ENCODE assay signal across 21 cellular contexts in the genomic region with DNA sequence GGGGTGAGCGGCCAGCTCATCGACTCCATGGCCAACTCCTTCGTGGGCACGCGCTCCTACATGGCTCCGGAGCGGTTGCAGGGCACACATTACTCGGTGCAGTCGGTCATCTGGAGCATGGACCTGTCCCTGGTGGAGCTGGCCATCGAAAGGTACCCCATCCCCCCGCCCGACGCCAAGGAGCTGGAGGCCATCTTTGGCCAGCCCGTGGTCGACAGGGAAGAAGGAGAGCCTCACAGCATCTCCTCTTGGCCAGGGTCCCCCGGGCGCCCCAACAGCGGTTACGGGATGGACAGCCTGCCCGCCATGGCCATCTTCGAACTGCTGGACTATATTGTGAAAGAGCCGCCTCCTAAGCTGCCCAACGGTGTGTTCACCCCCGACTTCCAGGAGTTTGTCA. TPM values are rescaled to one million over a fixed set of nuclear protein-coding genes. Genes with fewer than 3 reads are reported as not detected.
DNase-seq lines count a peak whose midpoint lies in the region; ATAC-seq, FAIRE-seq and TF ChIP-seq lines count a peak whose summit lies in the region.
"Had no signal": no experiment of that assay in that cellular context is flagged by ENCODE, and none has a peak within 500 bp of the region (broad histone marks: within the 10 kb centered on the region; RNA-seq: fewer than 3 reads in every experiment).

No MANE protein-coding gene starts in this region.

- no peak overlapping the region for H2BK120ac ChIP-seq in H1 (replicated peaks; ENCODE audit: low read depth, low read length)
- no peak overlapping the region for H2BK120ac ChIP-seq in neuronal stem cell (ENCODE audit: low read depth, low read length)

- H3K4ac ChIP-seq in H1 (replicated peaks; ENCODE audit: insufficient read length, low read depth, low read length) = no peak overlapping the region
- H3K4ac ChIP-seq in neuronal stem cell (ENCODE audit: low read length) = no peak overlapping the region

- no peak overlapping the region for H3K9ac ChIP-seq in H1 (replicated peaks in 1 of 4; ENCODE audit: extremely low read depth in 1 of 4, low read depth in 3 of 4, low read length in 3 of 4)
- no peak overlapping the region for H3K9ac ChIP-seq in neuronal stem cell (ENCODE audit: low read depth, low read length, poor library complexity)
- H3K9ac ChIP-seq: BLaER1 treated with 17β-estradiol and CSF1 and Interleukin-3, amounts not matched to agents 10 nM and 100 nM had no signal

- H2BK12ac ChIP-seq in H1 (ENCODE audit: low read depth, low read length) = no peak overlapping the region
- no peak overlapping the region for H2BK12ac ChIP-seq in neuronal stem cell (ENCODE audit: low read length)

- H3K4me1 ChIP-seq in H1 (replicated peaks in 1 of 4; ENCODE audit: control insufficient read depth in 3 of 4, insufficient read depth in 4 of 4, low read length in 3 of 4) (no peaks in the 10 kb centered on the region), neuronal stem cell (ENCODE audit: control insufficient read depth in 2 of 2, insufficient read depth in 1 of 2, low read depth in 1 of 2, low read length in 2 of 2) (no peaks in the 10 kb centered on the region)
- H3K4me1 ChIP-seq: A549, Caco-2 had no signal

- H3K27me3 Mint-ChIP-seq in HFFc6 (ENCODE audit: insufficient read depth) = peaks cover 23% of the 10 kb centered on the region
- H3K27me3 Mint-ChIP-seq: B cell; CD4-positive, alpha-beta T cell had no signal

- H4K5ac ChIP-seq in H1 (ENCODE audit: insufficient read length, low read depth, low read length) = no peak overlapping the region

- no peak overlapping the region for H2BK20ac ChIP-seq in H1 (ENCODE audit: low read length)

- H3K36me3 Mint-ChIP-seq in HFFc6 (ENCODE audit: low read depth) = no peaks in the 10 kb centered on the region
- H3K36me3 Mint-ChIP-seq: CD8-positive, alpha-beta T cell had no signal

- no peak overlapping the region for H3K4me3 ChIP-seq in H1 (ENCODE audit: extremely low read depth in 1 of 4, insufficient read depth in 2 of 4, low read depth in 3 of 4, low read length in 4 of 4)
- no peak overlapping the region for H3K4me3 ChIP-seq in neuronal stem cell (ENCODE audit: low read length in 2 of 2)
- H3K4me3 ChIP-seq: A549; BLaER1 treated with 17β-estradiol and CSF1 and Interleukin-3, amounts not matched to agents 10 nM and 100 nM had no signal

- no peak overlapping the region for H4K91ac ChIP-seq in H1 (replicated peaks; ENCODE audit: insufficient read length, low read length)
- no peak overlapping the region for H4K91ac ChIP-seq in neuronal stem cell (ENCODE audit: low read depth, low read length, poor library complexity)

- no peak for TF ChIP-seq RAD21 in H1 (IDR thresholded peaks at IDR 0.05 in 1 of 2, conservative IDR thresholded peaks at IDR 0.05 in 1 of 2; ENCODE audit: low read depth in 2 of 2, low read length in 2 of 2)

- H3K23me2 ChIP-seq in H1 (ENCODE audit: low read depth, low read length) = no peaks in the 10 kb centered on the region

- FAIRE-seq in GM12892 (lab: Jason Lieb, UNC) (peak; percentile 50), H1 (lab: Jason Lieb, UNC) (no peak)
- FAIRE-seq: A549, D721Med, G401.6, GM18507 had no signal

- H3K14ac ChIP-seq in H1 (ENCODE audit: insufficient read length) (no peak overlapping the region), neuronal stem cell (ENCODE audit: low read length) (no peak overlapping the region)

- 94% methylated on average over 23 of the region's 24 CpGs; no CpG with 5 or more reads in 1 of the 2 experiments for WGBS in H1 (ENCODE audit: extremely low coverage in 1 of 2, insufficient coverage in 1 of 2, insufficient read length in 1 of 2, insufficient replicate concordance in 2 of 2, low coverage in 1 of 2, low lambda C conversion rate in 2 of 2, missing lambda C conversion rate in 1 of 2), 2 experiments
- WGBS in neuronal stem cell (ENCODE audit: extremely low coverage in 2 of 2, insufficient read length in 2 of 2, insufficient replicate concordance in 1 of 2), 2 donors = no CpG with 5 or more reads among the region's 24 CpGs

- H3K18ac ChIP-seq in H1 (ENCODE audit: extremely low read depth, low read length) (no peak overlapping the region), neuronal stem cell (ENCODE audit: low read length) (no peak overlapping the region)

- H3K79me2 ChIP-seq in H1 (ENCODE audit: control insufficient read depth in 1 of 2, insufficient read depth in 2 of 2, low read length in 2 of 2) = no peaks in the 10 kb centered on the region

- CTCF ChIA-PET in H1 (lab: Charles Lee; ENCODE audit: partially characterized antibody) = interaction anchor here (0.9 kb wide), 1 partner anchor 15 kb away, joined by 3 read pairs; no protein-coding TSS in a partner anchor

- no peaks in the 10 kb centered on the region for H3K9me3 Mint-ChIP-seq in HFFc6
- H3K9me3 Mint-ChIP-seq: CD4-positive, alpha-beta T cell; CD8-positive, alpha-beta T cell had no signal

- H3K4me3 Mint-ChIP-seq in HFFc6 = no peak overlapping the region
- H3K4me3 Mint-ChIP-seq: B cell; CD4-positive, alpha-beta T cell; CD8-positive, alpha-beta T cell had no signal

- POLR2A ChIA-PET in H1 (lab: Charles Lee; ENCODE audit: partially characterized antibody) = interaction anchor here (0.5 to 3.2 kb wide), 5 partner anchors 17 to 451 kb away, joined by 3 to 7 read pairs (median 3); a partner anchor contains a TSS

- no peaks in the 10 kb centered on the region for H3K4me1 Mint-ChIP-seq in HFFc6 (ENCODE audit: low read depth)

- no peak for DNase-seq in GM12892 (ENCODE audit: insufficient read length)
- DNase-seq in H1 (ENCODE audit: low read depth in 1 of 2, low spot score in 2 of 2) = no peak
- DNase-seq in neuronal stem cell (ENCODE audit: low spot score) = no peak
- DNase-seq in NCI-H2081 treated with DMSO at 0.1 percent for 48 hours (lab: John Stamatoyannopoulos, UW) = no peak
- DNase-seq in HFFc6 = no peak
- DNase-seq: AML-193; Caco-2; Calu3; CD4-positive, alpha-beta T cell; CD8-positive, alpha-beta T cell; DMS79 treated with DMSO at 0.1 percent for 48 hours; GF-D8 had no signal

- H3K36me3 ChIP-seq in H1 (ENCODE audit: control insufficient read depth in 2 of 4, insufficient read depth in 4 of 4, low read length in 3 of 4) (no peaks in the 10 kb centered on the region), neuronal stem cell (replicated peaks in 1 of 2; ENCODE audit: control insufficient read depth in 2 of 2, insufficient read depth in 2 of 2, low read length in 2 of 2) (no peaks in the 10 kb centered on the region)
- H3K36me3 ChIP-seq: BLaER1 treated with 17β-estradiol and CSF1 and Interleukin-3, amounts not matched to agents 10 nM and 100 nM had no signal

- no peak overlapping the region for H2BK5ac ChIP-seq in H1 (ENCODE audit: low read depth, low read length)
- H2BK5ac ChIP-seq in neuronal stem cell (ENCODE audit: low read length) = no peak overlapping the region

- no peak overlapping the region for H3K56ac ChIP-seq in H1 (replicated peaks; ENCODE audit: insufficient read length, low read depth, low read length)

- TF ChIP-seq POLR2A in GM12892 (IDR thresholded peaks at IDR 0.05; ENCODE audit: low read depth, low read length) (no peak), H1 (IDR thresholded peaks at IDR 0.05; ENCODE audit: control extremely low read depth in 1 of 2, low read depth in 2 of 2, low read length in 2 of 2) (no peak)

- TF ChIP-seq CTCF in H1 (IDR thresholded peaks at IDR 0.05; ENCODE audit: control extremely low read depth in 1 of 3, insufficient read depth in 1 of 3, low read depth in 1 of 3, low read length in 3 of 3) = no peak
- TF ChIP-seq CTCF in HFFc6 (IDR thresholded peaks at IDR 0.05) = no peak

- no peak for TF ChIP-seq EP300 in H1 (IDR thresholded peaks at IDR 0.05; ENCODE audit: borderline replicate concordance in 1 of 2, low read depth in 2 of 2, low read length in 2 of 2)

- H3K23ac ChIP-seq in H1 (ENCODE audit: insufficient read length) (no peak overlapping the region), neuronal stem cell (ENCODE audit: low read depth, low read length, poor library complexity) (peak overlapping the region; percentile 30)

- no peak overlapping the region for H3K27ac Mint-ChIP-seq in HFFc6
- H3K27ac Mint-ChIP-seq: B cell; CD4-positive, alpha-beta T cell; CD8-positive, alpha-beta T cell had no signal

- H3K27ac ChIP-seq in H1 (ENCODE audit: low read depth, low read length) (no peak overlapping the region), neuronal stem cell (replicated peaks; ENCODE audit: low read length) (no peak overlapping the region)
- H3K27ac ChIP-seq: 22Rv1; A549; BLaER1 treated with 17β-estradiol and CSF1 and Interleukin-3, amounts not matched to agents 10 nM and 100 nM; C4-2B had no signal

- H2AFZ ChIP-seq in H1 (ENCODE audit: low read length) (0 out of 2 replicates have a peak overlapping the region, but pooled peaks have one; percentile 80), neuronal stem cell (ENCODE audit: low read length) (no peak overlapping the region)

- ATAC-seq in HG02885 (IDR thresholded peaks at IDR 0.05; ENCODE audit: poor library complexity, unreplicated experiment) = no peak
- ATAC-seq: A549; CD8-positive, alpha-beta T cell had no signal

- no peaks in the 10 kb centered on the region for H4K20me1 ChIP-seq in H1 (replicated peaks in 1 of 2; ENCODE audit: control insufficient read depth in 1 of 2, insufficient read depth in 2 of 2, low read length in 2 of 2)
- H4K20me1 ChIP-seq: BLaER1 treated with 17β-estradiol and CSF1 and Interleukin-3, amounts not matched to agents 10 nM and 100 nM had no signal

- peaks cover 0 to 6% of the 10 kb centered on the region in 2 experiments; a peak in 1 of 4 replicates for H3K9me3 ChIP-seq in H1 (ENCODE audit: insufficient read depth in 2 of 2, low read depth in 1 of 2, low read length in 1 of 2)
- H3K9me3 ChIP-seq in neuronal stem cell (replicated peaks in 1 of 2; ENCODE audit: control insufficient read depth in 2 of 2, insufficient read depth in 1 of 2, low read depth in 1 of 2, low read length in 2 of 2) = no peaks in the 10 kb centered on the region
- H3K9me3 ChIP-seq: A549, Caco-2 had no signal

- H3K79me1 ChIP-seq in H1 (ENCODE audit: low read depth, low read length) (no peaks in the 10 kb centered on the region), neuronal stem cell (ENCODE audit: low read depth, low read length) (no peaks in the 10 kb centered on the region)

- H3K27me3 ChIP-seq in H1 (replicated peaks in 1 of 4; ENCODE audit: control insufficient read depth in 3 of 4, extremely low read depth in 1 of 4, insufficient read depth in 3 of 4, low read length in 3 of 4) (peaks cover 0 to 2% (median 0%) of the 10 kb centered on the region in 4 experiments; a peak in 2 of 7 replicates), neuronal stem cell (ENCODE audit: control insufficient read depth in 3 of 3, insufficient read depth in 3 of 3, low read depth in 1 of 3, low read length in 3 of 3) (peaks cover 0 to 15% (median 0%) of the 10 kb centered on the region in 3 experiments)
- H3K27me3 ChIP-seq: BLaER1 treated with 17β-estradiol and CSF1 and Interleukin-3, amounts not matched to agents 10 nM and 100 nM had no signal

- H3K4me2 ChIP-seq in H1 (ENCODE audit: insufficient read depth in 1 of 2, low read depth in 2 of 2, low read length in 2 of 2) = no peak overlapping the region
- no peak overlapping the region for H3K4me2 ChIP-seq in neuronal stem cell (ENCODE audit: insufficient read depth, low read length, poor library complexity, severe bottlenecking)
- H3K4me2 ChIP-seq: A549 had no signal

- no peak overlapping the region for H2AK5ac ChIP-seq in H1 (ENCODE audit: low read depth, low read length)
- H2AK5ac ChIP-seq in neuronal stem cell (ENCODE audit: low read depth, low read length) = no peak overlapping the region

- H2BK15ac ChIP-seq in H1 (ENCODE audit: low read length) = no peak overlapping the region
- no peak overlapping the region for H2BK15ac ChIP-seq in neuronal stem cell (ENCODE audit: low read length)

- H4K8ac ChIP-seq in H1 (ENCODE audit: extremely low read depth, insufficient read depth, low read length) (no peak overlapping the region; the same call in 1 of the 2 replicates), neuronal stem cell (ENCODE audit: low read depth, low read length) (no peak overlapping the region)

RNA-seq across cellular contexts. Expression of a gene that starts 17.4 kb away (rescaled TPM):
- 147 TPM for polyA plus RNA-seq in GM12892 (2012; ENCODE audit: missing spikeins)
- 47.1 TPM in 2 replicates for total RNA-seq in H1 (2021; fragmentation: NEBNext Ultra II Directional; extraction: Animal tissue kit (Norgen Biotek cat#: 25700))
- polyA plus RNA-seq in H1 (2011; rRNA removed) = 42.8 and 46.6 TPM in 2 replicates
- 49.3 TPM for polyA plus RNA-seq in H1 (2011; cell fraction: cytosol; rRNA removed)
- 38.6 TPM for polyA plus RNA-seq in H1 (2011; cell fraction: nucleus; rRNA removed)
- polyA plus RNA-seq in H1 (2012, experiment 1 of 2) = 41.3 to 47.5 TPM (median 44.6 TPM) in 4 replicates
- polyA plus RNA-seq in H1 (2012, experiment 2 of 2) = 54.9 TPM
- 21.9 TPM for polyA plus RNA-seq in H1 (2013, experiment 1 of 2)
- 26.4 TPM for polyA plus RNA-seq in H1 (2013, experiment 2 of 2)
- 81.5 and 91.9 TPM in 2 replicates for polyA minus RNA-seq in H1 (2011; rRNA and poly(A)+ RNA removed)
- polyA minus RNA-seq in H1 (2011; cell fraction: cytosol; rRNA and poly(A)+ RNA removed) = 41.5 TPM
- polyA minus RNA-seq in H1 (2011; cell fraction: nucleus; rRNA and poly(A)+ RNA removed) = 26.3 TPM
- 20.1 TPM for polyA plus RNA-seq in neuronal stem cell (2013, experiment 1 of 2)
- 20.5 TPM for polyA plus RNA-seq in neuronal stem cell (2013, experiment 2 of 2)
- under 1 TPM in 5 of 6 experiments, not detected in 1; 0.12 to 0.30 (median 0.19) TPM for total RNA-seq in HFFc6 (2021; fragmentation: NEBNext Ultra II Directional; extraction: Animal tissue kit (Norgen Biotek cat#: 25700))

Comparison
In these comparisons a context has a peak if more than half of its experiments do, and no peak if none do; other contexts are left out.
1. RNA of a gene that starts 17.4 kb away (total RNA-seq): 47.1 TPM in H1; 0.12 to 0.30 TPM in HFFc6; every median in the first group is over 10 times any median in the second.